Comparison of ENCODE assay signal across 1 cellular context in genomic region chr15:24945711-24946110, GRCh38.
TF ChIP-seq lines count a peak whose summit lies in the region.

No MANE protein-coding gene starts in this region.

TF ChIP-seq in WTC11, 78 proteins besides CTCF, POLR2A, EP300 and RAD21 (continued from another document):
- TF ChIP-seq, protein P1, sequence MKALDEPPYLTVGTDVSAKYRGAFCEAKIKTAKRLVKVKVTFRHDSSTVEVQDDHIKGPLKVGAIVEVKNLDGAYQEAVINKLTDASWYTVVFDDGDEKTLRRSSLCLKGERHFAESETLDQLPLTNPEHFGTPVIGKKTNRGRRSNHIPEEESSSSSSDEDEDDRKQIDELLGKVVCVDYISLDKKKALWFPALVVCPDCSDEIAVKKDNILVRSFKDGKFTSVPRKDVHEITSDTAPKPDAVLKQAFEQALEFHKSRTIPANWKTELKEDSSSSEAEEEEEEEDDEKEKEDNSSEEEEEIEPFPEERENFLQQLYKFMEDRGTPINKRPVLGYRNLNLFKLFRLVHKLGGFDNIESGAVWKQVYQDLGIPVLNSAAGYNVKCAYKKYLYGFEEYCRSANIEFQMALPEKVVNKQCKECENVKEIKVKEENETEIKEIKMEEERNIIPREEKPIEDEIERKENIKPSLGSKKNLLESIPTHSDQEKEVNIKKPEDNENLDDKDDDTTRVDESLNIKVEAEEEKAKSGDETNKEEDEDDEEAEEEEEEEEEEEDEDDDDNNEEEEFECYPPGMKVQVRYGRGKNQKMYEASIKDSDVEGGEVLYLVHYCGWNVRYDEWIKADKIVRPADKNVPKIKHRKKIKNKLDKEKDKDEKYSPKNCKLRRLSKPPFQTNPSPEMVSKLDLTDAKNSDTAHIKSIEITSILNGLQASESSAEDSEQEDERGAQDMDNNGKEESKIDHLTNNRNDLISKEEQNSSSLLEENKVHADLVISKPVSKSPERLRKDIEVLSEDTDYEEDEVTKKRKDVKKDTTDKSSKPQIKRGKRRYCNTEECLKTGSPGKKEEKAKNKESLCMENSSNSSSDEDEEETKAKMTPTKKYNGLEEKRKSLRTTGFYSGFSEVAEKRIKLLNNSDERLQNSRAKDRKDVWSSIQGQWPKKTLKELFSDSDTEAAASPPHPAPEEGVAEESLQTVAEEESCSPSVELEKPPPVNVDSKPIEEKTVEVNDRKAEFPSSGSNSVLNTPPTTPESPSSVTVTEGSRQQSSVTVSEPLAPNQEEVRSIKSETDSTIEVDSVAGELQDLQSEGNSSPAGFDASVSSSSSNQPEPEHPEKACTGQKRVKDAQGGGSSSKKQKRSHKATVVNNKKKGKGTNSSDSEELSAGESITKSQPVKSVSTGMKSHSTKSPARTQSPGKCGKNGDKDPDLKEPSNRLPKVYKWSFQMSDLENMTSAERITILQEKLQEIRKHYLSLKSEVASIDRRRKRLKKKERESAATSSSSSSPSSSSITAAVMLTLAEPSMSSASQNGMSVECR (CRISPR knock-in tag; IDR thresholded peaks at IDR 0.05; ENCODE audit: borderline replicate concordance), result no peak
- no peak for TF ChIP-seq FOXP4 (CRISPR knock-in tag; IDR thresholded peaks at IDR 0.05)
- TF ChIP-seq, protein P2, sequence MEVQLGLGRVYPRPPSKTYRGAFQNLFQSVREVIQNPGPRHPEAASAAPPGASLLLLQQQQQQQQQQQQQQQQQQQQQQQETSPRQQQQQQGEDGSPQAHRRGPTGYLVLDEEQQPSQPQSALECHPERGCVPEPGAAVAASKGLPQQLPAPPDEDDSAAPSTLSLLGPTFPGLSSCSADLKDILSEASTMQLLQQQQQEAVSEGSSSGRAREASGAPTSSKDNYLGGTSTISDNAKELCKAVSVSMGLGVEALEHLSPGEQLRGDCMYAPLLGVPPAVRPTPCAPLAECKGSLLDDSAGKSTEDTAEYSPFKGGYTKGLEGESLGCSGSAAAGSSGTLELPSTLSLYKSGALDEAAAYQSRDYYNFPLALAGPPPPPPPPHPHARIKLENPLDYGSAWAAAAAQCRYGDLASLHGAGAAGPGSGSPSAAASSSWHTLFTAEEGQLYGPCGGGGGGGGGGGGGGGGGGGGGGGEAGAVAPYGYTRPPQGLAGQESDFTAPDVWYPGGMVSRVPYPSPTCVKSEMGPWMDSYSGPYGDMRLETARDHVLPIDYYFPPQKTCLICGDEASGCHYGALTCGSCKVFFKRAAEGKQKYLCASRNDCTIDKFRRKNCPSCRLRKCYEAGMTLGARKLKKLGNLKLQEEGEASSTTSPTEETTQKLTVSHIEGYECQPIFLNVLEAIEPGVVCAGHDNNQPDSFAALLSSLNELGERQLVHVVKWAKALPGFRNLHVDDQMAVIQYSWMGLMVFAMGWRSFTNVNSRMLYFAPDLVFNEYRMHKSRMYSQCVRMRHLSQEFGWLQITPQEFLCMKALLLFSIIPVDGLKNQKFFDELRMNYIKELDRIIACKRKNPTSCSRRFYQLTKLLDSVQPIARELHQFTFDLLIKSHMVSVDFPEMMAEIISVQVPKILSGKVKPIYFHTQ (CRISPR knock-in tag; IDR thresholded peaks at IDR 0.05), result no peak
- TF ChIP-seq ZNF281 (CRISPR knock-in tag; IDR thresholded peaks at IDR 0.05), result no peak
- TF ChIP-seq MYBL2 (CRISPR knock-in tag; IDR thresholded peaks at IDR 0.05), result no peak
- TF ChIP-seq PRDM15 (CRISPR knock-in tag; IDR thresholded peaks at IDR 0.05), result no peak
- no peak for TF ChIP-seq TP53 (CRISPR knock-in tag; IDR thresholded peaks at IDR 0.05)
- TF ChIP-seq, protein P3, sequence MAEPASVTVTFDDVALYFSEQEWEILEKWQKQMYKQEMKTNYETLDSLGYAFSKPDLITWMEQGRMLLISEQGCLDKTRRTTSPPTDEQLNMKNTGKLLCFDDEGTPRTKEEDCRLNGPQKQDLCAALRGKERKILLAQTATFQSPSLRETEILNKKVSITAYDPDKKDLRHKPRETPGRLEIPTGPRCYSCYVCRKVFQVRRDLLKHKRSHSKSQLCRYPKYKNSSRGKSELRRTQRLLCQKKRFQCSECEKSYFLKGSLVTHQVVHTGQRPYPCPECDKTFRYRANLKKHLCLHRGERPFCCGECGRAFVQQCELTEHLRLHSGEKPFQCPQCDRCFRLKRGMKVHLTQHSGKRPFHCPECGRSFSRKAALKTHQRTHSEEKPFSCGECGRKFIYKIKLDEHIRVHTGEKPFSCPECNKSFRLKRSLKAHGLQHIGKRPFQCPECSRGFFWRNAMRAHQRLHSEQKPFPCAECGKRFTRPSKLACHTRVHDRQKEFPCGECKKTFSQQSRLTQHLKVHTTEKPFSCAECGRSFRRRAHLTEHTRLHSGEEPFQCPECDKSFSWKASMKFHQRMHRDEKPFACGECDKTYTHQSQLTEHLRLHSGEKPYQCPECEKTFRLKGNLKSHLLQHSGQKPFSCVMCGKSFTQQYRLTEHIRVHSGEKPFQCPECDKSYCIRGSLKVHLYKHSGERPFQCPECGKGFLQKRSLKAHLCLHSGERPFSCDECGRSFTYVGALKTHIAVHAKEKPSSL (CRISPR knock-in tag; conservative IDR thresholded peaks at IDR 0.05), result no peak
- TF ChIP-seq NR3C1 (CRISPR knock-in tag; conservative IDR thresholded peaks at IDR 0.05; ENCODE audit: low read depth), result no peak
- TF ChIP-seq ZNF232 (CRISPR knock-in tag; IDR thresholded peaks at IDR 0.05), result no peak
- no peak for TF ChIP-seq SP1 (CRISPR knock-in tag; conservative IDR thresholded peaks at IDR 0.05)
